Comparison of ENCODE assay signal across 8 cellular contexts in the genomic region with DNA sequence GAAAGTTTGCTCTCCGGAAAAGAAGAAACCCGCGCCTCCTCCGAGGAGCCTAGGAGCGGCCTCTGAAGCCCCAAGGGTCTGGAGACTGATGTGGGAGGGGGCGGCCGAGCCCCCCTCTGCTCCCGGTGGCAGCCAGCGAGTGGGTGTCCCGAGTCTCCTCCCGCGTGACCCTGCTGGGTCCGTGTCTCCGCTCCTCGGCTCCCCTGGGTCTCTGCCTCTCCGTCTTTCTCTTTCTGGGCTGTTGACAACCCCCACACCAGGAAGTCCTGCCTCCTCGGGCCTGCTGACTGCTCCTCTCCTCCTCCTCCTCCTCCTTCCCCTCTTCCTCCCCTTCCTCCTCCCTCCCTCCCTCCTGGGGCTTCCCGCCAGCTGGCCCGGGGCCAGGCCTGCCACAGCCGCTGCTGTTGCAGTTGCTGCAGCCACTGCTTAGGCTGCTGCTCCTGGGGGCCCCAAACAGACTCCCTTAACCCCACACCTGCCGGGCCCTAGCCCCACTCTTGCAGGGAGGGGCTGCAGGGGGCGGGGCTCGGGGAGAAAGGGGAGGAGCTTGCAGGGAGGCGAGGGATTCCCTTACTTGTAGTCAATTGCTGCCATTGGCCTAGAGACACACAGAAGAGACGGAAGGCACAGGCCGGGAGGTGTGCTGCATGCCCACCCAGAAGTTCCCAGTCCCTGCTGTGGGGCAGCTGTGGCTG. TPM values are rescaled to one million over a fixed set of nuclear protein-coding genes. Genes with fewer than 3 reads are reported as not detected.
DNase-seq lines count a peak whose midpoint lies in the region; ATAC-seq and TF ChIP-seq lines count a peak whose summit lies in the region.

A gene (minus strand): TSS at position 249 of the 695 bp plus-strand sequence. CDS start 1,176 bp downstream, outside the sequence.

- peaks cover 25% of the 10 kb centered on the region for H4K20me1 ChIP-seq in OCI-LY3 (ENCODE audit: insufficient read depth, low read length)

- WGBS in mesodermal cell (ENCODE audit: insufficient coverage in 2 of 2), 2 experiments = 0 to 4% methylated on average over 21 to 23 of the region's 26 CpGs

- DNase-seq in CMK (ENCODE audit: low read depth) = peak; percentile 90
- peak; percentile 88 for DNase-seq in activated CD8-positive, alpha-beta memory T cell treated with anti-CD3 and anti-CD28 coated beads, Interleukin-2, amount 50 U/mL, for 4 hours
- DNase-seq in stimulated activated CD8-positive, alpha-beta memory T cell treated with anti-CD3 and anti-CD28 coated beads, Interleukin-15, amount 100 ng/mL, for 1 hour (ENCODE audit: low read depth) = peak; percentile 78

- in situ Hi-C loops in endometrial microvascular endothelial cells (cut with HindIII; ENCODE audit: inconsistent ontology term, low pct_unique_long_range_greater_than_20kb, low sequenced_read_pairs) = no loop called here

- H3K9ac ChIP-seq in HUES6 (ENCODE audit: low read length) = peak within 1 kb of the TSS; percentile 63
- H3K9ac ChIP-seq in OCI-LY3 (ENCODE audit: low read length) = peak within 1 kb of the TSS; percentile 82

- H3K4me1 ChIP-seq in HUES6 (ENCODE audit: control insufficient read depth, insufficient read depth, low read length) (peaks cover 16% of the 10 kb centered on the region), OCI-LY3 (ENCODE audit: low read length) (peaks cover 39% of the 10 kb centered on the region), mesodermal cell (ENCODE audit: control insufficient read depth, insufficient read depth, low read length, poor library complexity, severe bottlenecking) (peaks cover 21% of the 10 kb centered on the region)

- ATAC-seq in GM21367 (IDR thresholded peaks at IDR 0.05; ENCODE audit: unreplicated experiment) = peak; percentile 35

- peak within 1 kb of the TSS; percentile 85 for H3K4me3 ChIP-seq in HUES6 (ENCODE audit: low read depth, low read length)
- H3K4me3 ChIP-seq in OCI-LY3 (ENCODE audit: low read length) = peak within 1 kb of the TSS; percentile 95
- peak within 1 kb of the TSS; percentile 90 for H3K4me3 ChIP-seq in mesodermal cell (ENCODE audit: extremely low read depth, insufficient read depth, low read length, poor library complexity, severe bottlenecking)

- H2AFZ ChIP-seq in OCI-LY3 (ENCODE audit: low read depth, low read length) = peak within 1 kb of the TSS; percentile 77

- H3K27ac ChIP-seq in HUES6 (ENCODE audit: low read depth, low read length) = peak within 1 kb of the TSS; percentile 10; the same call in 1 of the 2 replicates
- H3K27ac ChIP-seq in OCI-LY3 (ENCODE audit: low read length) = peak within 1 kb of the TSS; percentile 74
- H3K27ac ChIP-seq in mesodermal cell (ENCODE audit: low read depth, low read length, severe bottlenecking) = peak within 1 kb of the TSS; percentile 36

- H3K4me2 ChIP-seq in OCI-LY3 (ENCODE audit: low read length) = peak within 1 kb of the TSS; percentile 90

- TF ChIP-seq CTCF in OCI-LY3 (IDR thresholded peaks at IDR 0.05; ENCODE audit: low read depth, low read length) = no peak

- peaks cover 26% of the 10 kb centered on the region for H3K79me2 ChIP-seq in OCI-LY3 (ENCODE audit: low read length)

- H3K36me3 ChIP-seq in HUES6 (ENCODE audit: control insufficient read depth, insufficient read depth, low read length) = no peaks in the 10 kb centered on the region; the same call in 1 of the 2 replicates
- peaks cover 12% of the 10 kb centered on the region for H3K36me3 ChIP-seq in OCI-LY3 (replicated peaks; ENCODE audit: low read depth, low read length)
- H3K36me3 ChIP-seq in mesodermal cell (ENCODE audit: control insufficient read depth, insufficient read depth, low read length) = peaks cover 16% of the 10 kb centered on the region

- H3K9me3 ChIP-seq in HUES6 (ENCODE audit: control insufficient read depth, insufficient read depth, low read depth, low read length) (no peaks in the 10 kb centered on the region), OCI-LY3 (ENCODE audit: insufficient read depth, low read length) (no peaks in the 10 kb centered on the region), mesodermal cell (ENCODE audit: control insufficient read depth, low read length) (no peaks in the 10 kb centered on the region)

- H3K27me3 ChIP-seq in HUES6 (ENCODE audit: control insufficient read depth, insufficient read depth, low read length) (no peaks in the 10 kb centered on the region; the same call in 1 of the 2 replicates), OCI-LY3 (ENCODE audit: low read depth, low read length) (no peaks in the 10 kb centered on the region; the same call in 1 of the 2 replicates)

RNA-seq across cellular contexts. Expression of the gene that starts here (rescaled TPM):
- 60.7 TPM for total RNA-seq in endometrial microvascular endothelial cells (ENCODE audit: inconsistent ontology term)
- polyA plus RNA-seq in mesodermal cell (2013, experiment 1 of 2) = 57.9 TPM
- 45.5 TPM for polyA plus RNA-seq in mesodermal cell (2013, experiment 2 of 2)

Comparison
In these comparisons a context has a peak if more than half of its experiments do, and no peak if none do; other contexts are left out.
1. Peak in every context shown above with its lines: DNase-seq, ATAC-seq, H3K4me3 ChIP-seq and H3K27ac ChIP-seq.
2. H3K27ac ChIP-seq: peak in every context shown above with its lines; median percentile 74 in OCI-LY3; 36 in mesodermal cell; 10 in HUES6.